15 cellular contexts compared by ENCODE assay signal in genomic region chr14:77071938-77072388, GRCh38.
DNase-seq lines count a peak whose midpoint lies in the region; ATAC-seq and TF ChIP-seq lines count a peak whose summit lies in the region.
"Had no signal": no experiment of that assay in that cellular context is flagged by ENCODE, and none has a peak within 500 bp of the region (broad histone marks: within the 10 kb centered on the region; RNA-seq: fewer than 3 reads in every experiment).

No MANE protein-coding gene starts in this region.

- DNase-seq in NCI-H226 (peak; percentile 80), epithelial cell of esophagus (ENCODE audit: low read depth) (peak; percentile 93), NCI-H1694 (lab: John Stamatoyannopoulos, UW) (no peak), NCI-H345 (lab: John Stamatoyannopoulos, UW) (no peak)
- DNase-seq: activated CD8-positive, alpha-beta T cell treated with anti-CD3 and anti-CD28 coated beads, Interleukin-2, amount 10 ng/mL, durations not matched to agents 7 days and 5 days; activated gamma-delta T cell treated with Interleukin-2 at 50 U/mL for 16 hours; esophagus squamous epithelium; NCI-H446 treated with DMSO at 0.1 percent for 48 hours; T1000 had no signal

- ATAC-seq in activated CD4-positive, CD25-positive, alpha-beta regulatory T cell treated with anti-CD3 and anti-CD28 coated beads, Interleukin-2, amount 50 U/mL, for 24 hours, result no peak
- ATAC-seq in HG02610 (IDR thresholded peaks at IDR 0.05; ENCODE audit: unreplicated experiment), result no peak
- ATAC-seq: activated CD8-positive, alpha-beta T cell treated with anti-CD3 and anti-CD28 coated beads, Interleukin-2, amount 10 ng/mL, durations not matched to agents 7 days and 5 days had no signal

- no peak for TF ChIP-seq CTCF in HEK293 (tag by site-specific recombination; IDR thresholded peaks at IDR 0.05)
- TF ChIP-seq CTCF in epithelial cell of esophagus (IDR thresholded peaks at IDR 0.05; ENCODE audit: insufficient read depth, low read depth, low read length, missing control alignments), result no peak
- no peak for TF ChIP-seq CTCF in neutrophil (IDR thresholded peaks at IDR 0.05)

- peaks cover 5% of the 10 kb centered on the region; the same call in 1 of the 2 replicates for H3K4me1 ChIP-seq in HEK293 (ENCODE audit: control insufficient read depth, insufficient read depth, low read length)
- peaks cover 44 to 52% of the 10 kb centered on the region in 2 experiments for H3K4me1 ChIP-seq in neutrophil (ENCODE audit: control insufficient read depth in 1 of 2, insufficient read depth in 1 of 2, low read depth in 1 of 2, low read length in 1 of 2)

- H3K36me3 ChIP-seq in HEK293 (ENCODE audit: control insufficient read depth in 2 of 2, insufficient read depth in 1 of 2, low read length in 2 of 2) (no peaks in the 10 kb centered on the region), neutrophil (no peaks in the 10 kb centered on the region)
- H3K36me3 ChIP-seq: BLaER1 treated with 17β-estradiol and CSF1 and Interleukin-3, amounts not matched to agents 10 nM and 100 nM; esophagus squamous epithelium had no signal

- CTCF ChIA-PET in HEK293 (lab: Yijun Ruan, JAX), result interaction anchor here (0.6 to 16.9 kb wide), 10 partner anchors 17 to 225 kb away, joined by 3 to 461 read pairs (median 9); no protein-coding TSS in a partner anchor

- H3K4me3 ChIP-seq in HEK293 (ENCODE audit: low read depth, low read length) (no peak overlapping the region), epithelial cell of esophagus (ENCODE audit: low read length) (no peak overlapping the region), neutrophil (ENCODE audit: low read depth in 1 of 2, low read length in 1 of 2) (no peak overlapping the region)
- H3K4me3 ChIP-seq: BLaER1 treated with 17β-estradiol and CSF1 and Interleukin-3, amounts not matched to agents 10 nM and 100 nM; esophagus squamous epithelium had no signal

- H3K9me3 ChIP-seq in HEK293 (ENCODE audit: control insufficient read depth, insufficient read depth, low read depth, low read length) (no peaks in the 10 kb centered on the region), neutrophil (no peaks in the 10 kb centered on the region)
- H3K9me3 ChIP-seq: esophagus squamous epithelium had no signal

- H3K27ac ChIP-seq in HEK293 (ENCODE audit: extremely low read depth, low read depth, low read length), result no peak overlapping the region
- peak overlapping the region; percentile 69 for H3K27ac ChIP-seq in neutrophil
- H3K27ac ChIP-seq: BLaER1 treated with 17β-estradiol and CSF1 and Interleukin-3, amounts not matched to agents 10 nM and 100 nM; esophagus squamous epithelium; KMS-11 had no signal

- H3K27me3 ChIP-seq in neutrophil, result peaks cover 8% of the 10 kb centered on the region
- H3K27me3 ChIP-seq: BLaER1 treated with 17β-estradiol and CSF1 and Interleukin-3, amounts not matched to agents 10 nM and 100 nM; esophagus squamous epithelium had no signal

- POLR2A ChIA-PET in HEK293 (lab: Yijun Ruan, JAX), result no interaction called here

TF ChIP-seq in HEK293, 187 proteins besides CTCF, POLR2A, EP300 and RAD21 (continues in another document):
- TF ChIP-seq ZNF148 (tag by site-specific recombination; IDR thresholded peaks at IDR 0.05; ENCODE audit: borderline replicate concordance) (no peak), ZSCAN23 (tag by site-specific recombination; IDR thresholded peaks at IDR 0.05) (no peak), EGR2 (tag by site-specific recombination; IDR thresholded peaks at IDR 0.05; ENCODE audit: low read depth) (peak; percentile 52), ZNF843 (tag by site-specific recombination; IDR thresholded peaks at IDR 0.05) (no peak), ZNF335 (tag by site-specific recombination; conservative IDR thresholded peaks at IDR 0.05) (no peak), ZNF488 (tag by site-specific recombination; IDR thresholded peaks at IDR 0.05) (no peak), MZF1 (tag by site-specific recombination; IDR thresholded peaks at IDR 0.05; ENCODE audit: borderline replicate concordance) (no peak), ZNF600 (tag by site-specific recombination; IDR thresholded peaks at IDR 0.05) (no peak), WT1 (tag by site-specific recombination; IDR thresholded peaks at IDR 0.05) (no peak), ZNF548 (tag by site-specific recombination; IDR thresholded peaks at IDR 0.05) (no peak), TSHZ1 (tag by site-specific recombination; IDR thresholded peaks at IDR 0.05; ENCODE audit: borderline replicate concordance) (no peak), TCF7L2 (IDR thresholded peaks at IDR 0.05; ENCODE audit: borderline replicate concordance, low read depth, low read length) (no peak), ZNF707 (tag by site-specific recombination; IDR thresholded peaks at IDR 0.05) (no peak)
- TF ChIP-seq, protein P1, sequence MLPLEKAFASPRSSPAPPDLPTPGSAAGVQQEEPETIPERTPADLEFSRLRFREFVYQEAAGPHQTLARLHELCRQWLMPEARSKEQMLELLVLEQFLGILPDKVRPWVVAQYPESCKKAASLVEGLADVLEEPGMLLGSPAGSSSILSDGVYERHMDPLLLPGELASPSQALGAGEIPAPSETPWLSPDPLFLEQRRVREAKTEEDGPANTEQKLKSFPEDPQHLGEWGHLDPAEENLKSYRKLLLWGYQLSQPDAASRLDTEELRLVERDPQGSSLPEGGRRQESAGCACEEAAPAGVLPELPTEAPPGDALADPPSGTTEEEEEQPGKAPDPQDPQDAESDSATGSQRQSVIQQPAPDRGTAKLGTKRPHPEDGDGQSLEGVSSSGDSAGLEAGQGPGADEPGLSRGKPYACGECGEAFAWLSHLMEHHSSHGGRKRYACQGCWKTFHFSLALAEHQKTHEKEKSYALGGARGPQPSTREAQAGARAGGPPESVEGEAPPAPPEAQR (tag by site-specific recombination; IDR thresholded peaks at IDR 0.05), result no peak
- TF ChIP-seq, protein P2, sequence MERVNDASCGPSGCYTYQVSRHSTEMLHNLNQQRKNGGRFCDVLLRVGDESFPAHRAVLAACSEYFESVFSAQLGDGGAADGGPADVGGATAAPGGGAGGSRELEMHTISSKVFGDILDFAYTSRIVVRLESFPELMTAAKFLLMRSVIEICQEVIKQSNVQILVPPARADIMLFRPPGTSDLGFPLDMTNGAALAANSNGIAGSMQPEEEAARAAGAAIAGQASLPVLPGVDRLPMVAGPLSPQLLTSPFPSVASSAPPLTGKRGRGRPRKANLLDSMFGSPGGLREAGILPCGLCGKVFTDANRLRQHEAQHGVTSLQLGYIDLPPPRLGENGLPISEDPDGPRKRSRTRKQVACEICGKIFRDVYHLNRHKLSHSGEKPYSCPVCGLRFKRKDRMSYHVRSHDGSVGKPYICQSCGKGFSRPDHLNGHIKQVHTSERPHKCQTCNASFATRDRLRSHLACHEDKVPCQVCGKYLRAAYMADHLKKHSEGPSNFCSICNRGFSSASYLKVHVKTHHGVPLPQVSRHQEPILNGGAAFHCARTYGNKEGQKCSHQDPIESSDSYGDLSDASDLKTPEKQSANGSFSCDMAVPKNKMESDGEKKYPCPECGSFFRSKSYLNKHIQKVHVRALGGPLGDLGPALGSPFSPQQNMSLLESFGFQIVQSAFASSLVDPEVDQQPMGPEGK (tag by site-specific recombination; IDR thresholded peaks at IDR 0.05), result no peak

Comparison
In these comparisons a context has a peak if more than half of its experiments do, and no peak if none do; other contexts are left out.
1. DNase-seq: peak in NCI-H226 (single experiment) and epithelial cell of esophagus (single experiment); none in NCI-H1694 (single experiment) and NCI-H345 (single experiment).